1 cellular context compared by ENCODE assay signal in the genomic region with DNA sequence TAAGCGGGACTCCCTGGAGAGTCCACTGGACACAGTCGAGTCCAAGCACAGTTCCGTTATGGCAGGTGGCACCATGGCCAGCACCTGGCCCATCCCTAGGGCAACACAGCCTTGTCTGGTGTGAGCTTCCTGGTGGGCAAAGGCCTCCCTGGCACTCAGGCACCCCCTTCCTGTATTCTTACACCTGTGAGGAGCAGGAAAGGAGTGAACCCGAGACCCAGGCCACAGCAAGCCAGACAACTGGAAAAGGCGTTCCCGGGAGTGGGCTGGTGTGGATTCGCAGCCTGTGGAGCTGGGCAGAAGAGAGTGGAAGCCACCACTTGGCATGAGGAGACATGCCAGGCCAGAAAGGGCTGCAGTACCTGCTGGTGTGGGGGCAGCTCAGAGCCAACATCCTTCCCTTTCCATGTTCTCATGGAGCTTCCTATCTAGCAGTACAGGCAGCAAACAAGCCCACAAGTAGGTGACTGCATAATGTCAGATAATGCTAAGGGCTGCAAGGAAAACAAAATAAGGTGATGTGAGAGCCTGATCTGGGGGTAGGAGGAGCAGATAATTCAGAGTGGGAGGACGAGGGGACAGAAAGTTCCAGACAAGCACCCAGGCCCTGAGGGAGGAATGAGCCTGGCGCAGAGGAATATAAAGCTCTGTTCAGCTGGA.
A peak's percentile ranks its signal among the peaks of the same experiment; 100 is the strongest.
TF ChIP-seq lines count a peak whose summit lies in the region.

No MANE protein-coding gene starts in this region.

TF ChIP-seq in K562, 482 proteins besides CTCF, POLR2A, EP300 and RAD21 (continued from another document and continues in another):
- TF ChIP-seq, protein P1, sequence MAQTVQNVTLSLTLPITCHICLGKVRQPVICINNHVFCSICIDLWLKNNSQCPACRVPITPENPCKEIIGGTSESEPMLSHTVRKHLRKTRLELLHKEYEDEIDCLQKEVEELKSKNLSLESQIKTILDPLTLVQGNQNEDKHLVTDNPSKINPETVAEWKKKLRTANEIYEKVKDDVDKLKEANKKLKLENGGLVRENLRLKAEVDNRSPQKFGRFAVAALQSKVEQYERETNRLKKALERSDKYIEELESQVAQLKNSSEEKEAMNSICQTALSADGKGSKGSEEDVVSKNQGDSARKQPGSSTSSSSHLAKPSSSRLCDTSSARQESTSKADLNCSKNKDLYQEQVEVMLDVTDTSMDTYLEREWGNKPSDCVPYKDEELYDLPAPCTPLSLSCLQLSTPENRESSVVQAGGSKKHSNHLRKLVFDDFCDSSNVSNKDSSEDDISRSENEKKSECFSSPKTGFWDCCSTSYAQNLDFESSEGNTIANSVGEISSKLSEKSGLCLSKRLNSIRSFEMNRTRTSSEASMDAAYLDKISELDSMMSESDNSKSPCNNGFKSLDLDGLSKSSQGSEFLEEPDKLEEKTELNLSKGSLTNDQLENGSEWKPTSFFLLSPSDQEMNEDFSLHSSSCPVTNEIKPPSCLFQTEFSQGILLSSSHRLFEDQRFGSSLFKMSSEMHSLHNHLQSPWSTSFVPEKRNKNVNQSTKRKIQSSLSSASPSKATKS (CRISPR knock-in tag; IDR thresholded peaks at IDR 0.05), result no peak
- TF ChIP-seq, protein P2, sequence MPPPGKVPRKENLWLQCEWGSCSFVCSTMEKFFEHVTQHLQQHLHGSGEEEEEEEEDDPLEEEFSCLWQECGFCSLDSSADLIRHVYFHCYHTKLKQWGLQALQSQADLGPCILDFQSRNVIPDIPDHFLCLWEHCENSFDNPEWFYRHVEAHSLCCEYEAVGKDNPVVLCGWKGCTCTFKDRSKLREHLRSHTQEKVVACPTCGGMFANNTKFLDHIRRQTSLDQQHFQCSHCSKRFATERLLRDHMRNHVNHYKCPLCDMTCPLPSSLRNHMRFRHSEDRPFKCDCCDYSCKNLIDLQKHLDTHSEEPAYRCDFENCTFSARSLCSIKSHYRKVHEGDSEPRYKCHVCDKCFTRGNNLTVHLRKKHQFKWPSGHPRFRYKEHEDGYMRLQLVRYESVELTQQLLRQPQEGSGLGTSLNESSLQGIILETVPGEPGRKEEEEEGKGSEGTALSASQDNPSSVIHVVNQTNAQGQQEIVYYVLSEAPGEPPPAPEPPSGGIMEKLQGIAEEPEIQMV (tag; conservative IDR thresholded peaks at IDR 0.05; ENCODE audit: low read depth), result no peak
- no peak for TF ChIP-seq ZFX (CRISPR knock-in tag; IDR thresholded peaks at IDR 0.05)
- TF ChIP-seq ZNF184 (CRISPR knock-in tag; IDR thresholded peaks at IDR 0.05), result no peak
- TF ChIP-seq JUN (IDR thresholded peaks at IDR 0.05; ENCODE audit: borderline replicate concordance, low read depth, low read length), result no peak
- TF ChIP-seq JUN (CRISPR knock-in tag; IDR thresholded peaks at IDR 0.05; ENCODE audit: borderline replicate concordance), result no peak
- TF ChIP-seq, protein P3, sequence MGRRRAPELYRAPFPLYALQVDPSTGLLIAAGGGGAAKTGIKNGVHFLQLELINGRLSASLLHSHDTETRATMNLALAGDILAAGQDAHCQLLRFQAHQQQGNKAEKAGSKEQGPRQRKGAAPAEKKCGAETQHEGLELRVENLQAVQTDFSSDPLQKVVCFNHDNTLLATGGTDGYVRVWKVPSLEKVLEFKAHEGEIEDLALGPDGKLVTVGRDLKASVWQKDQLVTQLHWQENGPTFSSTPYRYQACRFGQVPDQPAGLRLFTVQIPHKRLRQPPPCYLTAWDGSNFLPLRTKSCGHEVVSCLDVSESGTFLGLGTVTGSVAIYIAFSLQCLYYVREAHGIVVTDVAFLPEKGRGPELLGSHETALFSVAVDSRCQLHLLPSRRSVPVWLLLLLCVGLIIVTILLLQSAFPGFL (CRISPR knock-in tag; IDR thresholded peaks at IDR 0.05), result no peak
- no peak for TF ChIP-seq KLF1 (tag; IDR thresholded peaks at IDR 0.05)
- TF ChIP-seq CSDE1 (IDR thresholded peaks at IDR 0.05), result no peak
- TF ChIP-seq PTRF (tag; IDR thresholded peaks at IDR 0.05), result no peak
- TF ChIP-seq U2AF1 (optimal IDR thresholded peaks at IDR 0.05; ENCODE audit: low read depth, low read length), result no peak
- no peak for TF ChIP-seq TCF7L2 (IDR thresholded peaks at IDR 0.05; ENCODE audit: low read depth, low read length)
- no peak for TF ChIP-seq MECOM (CRISPR knock-in tag; IDR thresholded peaks at IDR 0.05)
- TF ChIP-seq BRD4 (IDR thresholded peaks at IDR 0.05), result no peak
- TF ChIP-seq CTBP1 (IDR thresholded peaks at IDR 0.05; ENCODE audit: borderline replicate concordance), result peak; percentile 52; the same call in 1 of the 2 replicates
- peak; percentile 43; the same call in 1 of the 2 replicates for TF ChIP-seq MBD2 (IDR thresholded peaks at IDR 0.05; ENCODE audit: borderline replicate concordance, low read depth)
- no peak for TF ChIP-seq NR2F6 (CRISPR knock-in tag; IDR thresholded peaks at IDR 0.05)
- TF ChIP-seq ETV1 (tag; conservative IDR thresholded peaks at IDR 0.05; ENCODE audit: low read depth), result no peak
- peak; percentile 94 for TF ChIP-seq MTA2 (IDR thresholded peaks at IDR 0.05; ENCODE audit: low read depth)
- no peak for TF ChIP-seq MCM5 (IDR thresholded peaks at IDR 0.05; ENCODE audit: low read depth)
- TF ChIP-seq ZNF311 (CRISPR knock-in tag; IDR thresholded peaks at IDR 0.05), result no peak
- TF ChIP-seq, protein P4, sequence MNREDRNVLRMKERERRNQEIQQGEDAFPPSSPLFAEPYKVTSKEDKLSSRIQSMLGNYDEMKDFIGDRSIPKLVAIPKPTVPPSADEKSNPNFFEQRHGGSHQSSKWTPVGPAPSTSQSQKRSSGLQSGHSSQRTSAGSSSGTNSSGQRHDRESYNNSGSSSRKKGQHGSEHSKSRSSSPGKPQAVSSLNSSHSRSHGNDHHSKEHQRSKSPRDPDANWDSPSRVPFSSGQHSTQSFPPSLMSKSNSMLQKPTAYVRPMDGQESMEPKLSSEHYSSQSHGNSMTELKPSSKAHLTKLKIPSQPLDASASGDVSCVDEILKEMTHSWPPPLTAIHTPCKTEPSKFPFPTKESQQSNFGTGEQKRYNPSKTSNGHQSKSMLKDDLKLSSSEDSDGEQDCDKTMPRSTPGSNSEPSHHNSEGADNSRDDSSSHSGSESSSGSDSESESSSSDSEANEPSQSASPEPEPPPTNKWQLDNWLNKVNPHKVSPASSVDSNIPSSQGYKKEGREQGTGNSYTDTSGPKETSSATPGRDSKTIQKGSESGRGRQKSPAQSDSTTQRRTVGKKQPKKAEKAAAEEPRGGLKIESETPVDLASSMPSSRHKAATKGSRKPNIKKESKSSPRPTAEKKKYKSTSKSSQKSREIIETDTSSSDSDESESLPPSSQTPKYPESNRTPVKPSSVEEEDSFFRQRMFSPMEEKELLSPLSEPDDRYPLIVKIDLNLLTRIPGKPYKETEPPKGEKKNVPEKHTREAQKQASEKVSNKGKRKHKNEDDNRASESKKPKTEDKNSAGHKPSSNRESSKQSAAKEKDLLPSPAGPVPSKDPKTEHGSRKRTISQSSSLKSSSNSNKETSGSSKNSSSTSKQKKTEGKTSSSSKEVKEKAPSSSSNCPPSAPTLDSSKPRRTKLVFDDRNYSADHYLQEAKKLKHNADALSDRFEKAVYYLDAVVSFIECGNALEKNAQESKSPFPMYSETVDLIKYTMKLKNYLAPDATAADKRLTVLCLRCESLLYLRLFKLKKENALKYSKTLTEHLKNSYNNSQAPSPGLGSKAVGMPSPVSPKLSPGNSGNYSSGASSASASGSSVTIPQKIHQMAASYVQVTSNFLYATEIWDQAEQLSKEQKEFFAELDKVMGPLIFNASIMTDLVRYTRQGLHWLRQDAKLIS (CRISPR knock-in tag; IDR thresholded peaks at IDR 0.05), result no peak
- no peak for TF ChIP-seq DACH1 (IDR thresholded peaks at IDR 0.05; ENCODE audit: partially characterized antibody)
- no peak for TF ChIP-seq ZC3H4 (CRISPR knock-in tag; IDR thresholded peaks at IDR 0.05; ENCODE audit: borderline replicate concordance)
- no peak for TF ChIP-seq CHCHD3 (CRISPR knock-in tag; IDR thresholded peaks at IDR 0.05)
- TF ChIP-seq ARID2 (IDR thresholded peaks at IDR 0.05), result no peak
- TF ChIP-seq, protein P5, sequence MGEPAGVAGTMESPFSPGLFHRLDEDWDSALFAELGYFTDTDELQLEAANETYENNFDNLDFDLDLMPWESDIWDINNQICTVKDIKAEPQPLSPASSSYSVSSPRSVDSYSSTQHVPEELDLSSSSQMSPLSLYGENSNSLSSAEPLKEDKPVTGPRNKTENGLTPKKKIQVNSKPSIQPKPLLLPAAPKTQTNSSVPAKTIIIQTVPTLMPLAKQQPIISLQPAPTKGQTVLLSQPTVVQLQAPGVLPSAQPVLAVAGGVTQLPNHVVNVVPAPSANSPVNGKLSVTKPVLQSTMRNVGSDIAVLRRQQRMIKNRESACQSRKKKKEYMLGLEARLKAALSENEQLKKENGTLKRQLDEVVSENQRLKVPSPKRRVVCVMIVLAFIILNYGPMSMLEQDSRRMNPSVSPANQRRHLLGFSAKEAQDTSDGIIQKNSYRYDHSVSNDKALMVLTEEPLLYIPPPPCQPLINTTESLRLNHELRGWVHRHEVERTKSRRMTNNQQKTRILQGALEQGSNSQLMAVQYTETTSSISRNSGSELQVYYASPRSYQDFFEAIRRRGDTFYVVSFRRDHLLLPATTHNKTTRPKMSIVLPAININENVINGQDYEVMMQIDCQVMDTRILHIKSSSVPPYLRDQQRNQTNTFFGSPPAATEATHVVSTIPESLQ (CRISPR knock-in tag; IDR thresholded peaks at IDR 0.05), result no peak
- TF ChIP-seq, protein P6, sequence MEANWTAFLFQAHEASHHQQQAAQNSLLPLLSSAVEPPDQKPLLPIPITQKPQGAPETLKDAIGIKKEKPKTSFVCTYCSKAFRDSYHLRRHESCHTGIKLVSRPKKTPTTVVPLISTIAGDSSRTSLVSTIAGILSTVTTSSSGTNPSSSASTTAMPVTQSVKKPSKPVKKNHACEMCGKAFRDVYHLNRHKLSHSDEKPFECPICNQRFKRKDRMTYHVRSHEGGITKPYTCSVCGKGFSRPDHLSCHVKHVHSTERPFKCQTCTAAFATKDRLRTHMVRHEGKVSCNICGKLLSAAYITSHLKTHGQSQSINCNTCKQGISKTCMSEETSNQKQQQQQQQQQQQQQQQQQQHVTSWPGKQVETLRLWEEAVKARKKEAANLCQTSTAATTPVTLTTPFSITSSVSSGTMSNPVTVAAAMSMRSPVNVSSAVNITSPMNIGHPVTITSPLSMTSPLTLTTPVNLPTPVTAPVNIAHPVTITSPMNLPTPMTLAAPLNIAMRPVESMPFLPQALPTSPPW (CRISPR knock-in tag; IDR thresholded peaks at IDR 0.05), result peak; percentile 16; the same call in 1 of the 2 replicates
- TF ChIP-seq MTA3 (IDR thresholded peaks at IDR 0.05; ENCODE audit: borderline replicate concordance), result no peak
- no peak for TF ChIP-seq KDM4B (IDR thresholded peaks at IDR 0.05; ENCODE audit: borderline replicate concordance in 2 of 2, low read depth in 1 of 2)
- 0 out of 2 replicates have a peak, but pooled peaks have one; percentile 54 for TF ChIP-seq SMARCC2 (IDR thresholded peaks at IDR 0.05; ENCODE audit: low read depth)
- TF ChIP-seq SOX6 (IDR thresholded peaks at IDR 0.05), result peak; percentile 86
- TF ChIP-seq ZNF253 (CRISPR knock-in tag; conservative IDR thresholded peaks at IDR 0.05), result no peak
- TF ChIP-seq NFATC3 (IDR thresholded peaks at IDR 0.05), result no peak
- no peak for TF ChIP-seq NFE2 (IDR thresholded peaks at IDR 0.05; ENCODE audit: low read depth)
- no peak for TF ChIP-seq FOXK1 (CRISPR knock-in tag; IDR thresholded peaks at IDR 0.05; ENCODE audit: borderline replicate concordance)
- TF ChIP-seq ZNF449 (CRISPR knock-in tag; IDR thresholded peaks at IDR 0.05), result no peak
- TF ChIP-seq ZFPM2 (CRISPR knock-in tag; IDR thresholded peaks at IDR 0.05), result no peak
- no peak for TF ChIP-seq USF2 (CRISPR knock-in tag; IDR thresholded peaks at IDR 0.05)
- peak; percentile 77 for TF ChIP-seq PML (IDR thresholded peaks at IDR 0.05; ENCODE audit: low read length)
- no peak for TF ChIP-seq CAMTA2 (CRISPR knock-in tag; conservative IDR thresholded peaks at IDR 0.05)
- no peak for TF ChIP-seq MCM2 (IDR thresholded peaks at IDR 0.05; ENCODE audit: low read depth)
- TF ChIP-seq ILK (tag; IDR thresholded peaks at IDR 0.05; ENCODE audit: borderline replicate concordance, low read depth), result no peak
- TF ChIP-seq ADNP (tag; IDR thresholded peaks at IDR 0.05), result no peak
- TF ChIP-seq ZNF23 (CRISPR knock-in tag; IDR thresholded peaks at IDR 0.05), result no peak
- TF ChIP-seq ATF1 (CRISPR knock-in tag; IDR thresholded peaks at IDR 0.05), result no peak
- no peak for TF ChIP-seq ATF1 (tag; IDR thresholded peaks at IDR 0.05)
- TF ChIP-seq CBX8 (IDR thresholded peaks at IDR 0.05; ENCODE audit: borderline replicate concordance, extremely low read depth, low read depth, low read length, poor library complexity, severe bottlenecking), result no peak
- TF ChIP-seq, protein P7, sequence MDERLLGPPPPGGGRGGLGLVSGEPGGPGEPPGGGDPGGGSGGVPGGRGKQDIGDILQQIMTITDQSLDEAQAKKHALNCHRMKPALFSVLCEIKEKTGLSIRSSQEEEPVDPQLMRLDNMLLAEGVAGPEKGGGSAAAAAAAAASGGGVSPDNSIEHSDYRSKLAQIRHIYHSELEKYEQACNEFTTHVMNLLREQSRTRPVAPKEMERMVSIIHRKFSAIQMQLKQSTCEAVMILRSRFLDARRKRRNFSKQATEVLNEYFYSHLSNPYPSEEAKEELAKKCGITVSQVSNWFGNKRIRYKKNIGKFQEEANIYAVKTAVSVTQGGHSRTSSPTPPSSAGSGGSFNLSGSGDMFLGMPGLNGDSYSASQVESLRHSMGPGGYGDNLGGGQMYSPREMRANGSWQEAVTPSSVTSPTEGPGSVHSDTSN (CRISPR knock-in tag; IDR thresholded peaks at IDR 0.05; ENCODE audit: low read depth), result no peak
- TF ChIP-seq, protein P7 (tag; conservative IDR thresholded peaks at IDR 0.05; ENCODE audit: low read depth), result no peak
- no peak for TF ChIP-seq RFX5 (IDR thresholded peaks at IDR 0.05; ENCODE audit: low read depth, low read length)
- no peak for TF ChIP-seq FOSL1 (tag; conservative IDR thresholded peaks at IDR 0.05)
